8 cellular contexts compared by ENCODE assay signal in genomic region chr1:55064071-55064581, GRCh38. TPM values are rescaled to one million over a fixed set of nuclear protein-coding genes. Genes with fewer than 3 reads are reported as not detected.
DNase-seq lines count a peak whose midpoint lies in the region; ATAC-seq lines count a peak whose summit lies in the region.

No MANE protein-coding gene starts in this region.

- H3K27ac ChIP-seq in SJCRH30 = no peak overlapping the region
- H3K27ac ChIP-seq in effector memory CD4-positive, alpha-beta T cell (ENCODE audit: insufficient read depth, low read length, poor library complexity, severe bottlenecking) = no peak overlapping the region

- no peak for ATAC-seq in HG02678 (IDR thresholded peaks at IDR 0.05; ENCODE audit: unreplicated experiment)

- no peaks in the 10 kb centered on the region for H3K27me3 ChIP-seq in H7 (ENCODE audit: control insufficient read depth, insufficient read depth, low read length)
- H3K27me3 ChIP-seq in SJCRH30 = no peaks in the 10 kb centered on the region; the same call in 1 of the 2 replicates
- no peaks in the 10 kb centered on the region for H3K27me3 ChIP-seq in effector memory CD4-positive, alpha-beta T cell (replicated peaks; ENCODE audit: control insufficient read depth, insufficient read depth, low read length, poor library complexity, severe bottlenecking)

- DNase-seq in COR-L47 (lab: John Stamatoyannopoulos, UW) = peak; percentile 42
- peak; percentile 47 for DNase-seq in H7
- peak; percentile 31 to 54 for DNase-seq in SJCRH30
- peak; percentile 64 for DNase-seq in iPS-NIHi11 (ENCODE audit: low spot score)
- DNase-seq in effector memory CD4-positive, alpha-beta T cell = no peak
- no peak for DNase-seq in MV-4-11 (lab: John Stamatoyannopoulos, UW)
- DNase-seq in medulla oblongata (ENCODE audit: extremely low spot score) = no peak

- H3K4me1 ChIP-seq in SJCRH30 = peaks cover 25% of the 10 kb centered on the region
- no peaks in the 10 kb centered on the region for H3K4me1 ChIP-seq in effector memory CD4-positive, alpha-beta T cell (ENCODE audit: control insufficient read depth, insufficient read depth, low read length, poor library complexity, severe bottlenecking)

- H3K36me3 ChIP-seq in H7 (replicated peaks; ENCODE audit: control insufficient read depth, insufficient read depth, low read length) (peaks cover 7% of the 10 kb centered on the region), SJCRH30 (peaks cover 20% of the 10 kb centered on the region)
- peaks cover 17% of the 10 kb centered on the region for H3K36me3 ChIP-seq in effector memory CD4-positive, alpha-beta T cell (ENCODE audit: control insufficient read depth, insufficient read depth, low read length)

- H3K4me3 ChIP-seq in H7 (ENCODE audit: insufficient read depth, low read depth, low read length) (no peak overlapping the region), SJCRH30 (no peak overlapping the region)
- H3K4me3 ChIP-seq in effector memory CD4-positive, alpha-beta T cell (ENCODE audit: insufficient read depth, low read depth, low read length, poor library complexity, severe bottlenecking) = no peak overlapping the region

- no peaks in the 10 kb centered on the region for H3K9me3 ChIP-seq in SJCRH30 (replicated peaks)
- no peaks in the 10 kb centered on the region for H3K9me3 ChIP-seq in effector memory CD4-positive, alpha-beta T cell (ENCODE audit: control insufficient read depth, low read length)

RNA-seq across cellular contexts. Expression of gene PCSK9, which starts 24.8 kb away (rescaled TPM):
- total RNA-seq in H7 (2014; rRNA removed; shearing (Covaris generic)) = 103 and 171 TPM in 2 replicates
- total RNA-seq in SJCRH30 (2014; rRNA removed; shearing (Covaris generic)) = 0.15 and 0.22 TPM in 2 replicates

Comparison
In these comparisons a context has a peak if more than half of its experiments do, and no peak if none do; other contexts are left out.
1. DNase-seq: peak in COR-L47 (single experiment), H7 (single experiment), SJCRH30 (2 of 2) and iPS-NIHi11 (single experiment); none in effector memory CD4-positive, alpha-beta T cell (0 of 3), MV-4-11 (single experiment) and medulla oblongata (single experiment).
2. RNA of gene PCSK9, which starts 24.8 kb away (total RNA-seq): 103 to 171 TPM in H7; 0.15 to 0.22 TPM in SJCRH30; every median in the first group is over 10 times any median in the second.